Comparison of ENCODE assay signal across 18 cellular contexts in the genomic region with DNA sequence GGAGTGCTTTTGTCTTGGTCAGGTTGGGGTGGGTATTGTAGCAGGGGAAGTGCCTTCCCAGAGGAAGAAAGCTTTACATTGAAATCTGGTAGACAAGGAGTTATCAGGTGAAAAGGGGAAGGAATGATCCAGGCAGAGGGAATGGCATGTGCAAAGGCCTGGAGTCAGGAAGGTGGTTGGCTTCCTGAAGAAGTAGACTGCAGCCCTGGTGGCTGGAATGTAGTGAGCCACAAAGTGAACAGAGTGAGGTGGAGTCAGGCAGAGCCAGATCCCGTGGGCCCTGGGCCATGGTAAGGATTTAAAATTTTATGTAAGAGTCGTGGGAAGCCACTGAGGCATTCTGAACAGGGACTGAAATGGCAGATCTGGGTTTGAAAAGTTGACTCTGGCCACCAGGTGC. TPM values are rescaled to one million over a fixed set of nuclear protein-coding genes. Genes with fewer than 3 reads are reported as not detected.
DNase-seq lines count a peak whose midpoint lies in the region; ATAC-seq, FAIRE-seq and TF ChIP-seq lines count a peak whose summit lies in the region.
"Had no signal": no experiment of that assay in that cellular context is flagged by ENCODE, and none has a peak within 500 bp of the region (broad histone marks: within the 10 kb centered on the region; RNA-seq: fewer than 3 reads in every experiment).

No MANE protein-coding gene starts in this region.

- ATAC-seq in HCT116: peak; percentile 90
- no peak for ATAC-seq in K562
- no peak for ATAC-seq in HG02885 (IDR thresholded peaks at IDR 0.05; ENCODE audit: poor library complexity, unreplicated experiment)
- ATAC-seq: heart right ventricle, pancreas, upper lobe of right lung had no signal

- 5% methylated on average over 2 of the region's 2 CpGs for WGBS in K562 (ENCODE audit: insufficient coverage, low coverage, missing lambda C conversion rate)
- 73% methylated on average over 2 of the region's 2 CpGs for WGBS in hepatocyte (ENCODE audit: low lambda C conversion rate, missing lambda C conversion rate)
- 56 to 83% methylated on average over 2 of the region's 2 CpGs for WGBS in transverse colon (ENCODE audit: low coverage in 1 of 2), 2 donors

- TF ChIP-seq EP300 in K562 (IDR thresholded peaks at IDR 0.05; ENCODE audit: low read length) (no peak), transverse colon (IDR thresholded peaks at IDR 0.05; ENCODE audit: low read depth) (no peak)

- no peaks in the 10 kb centered on the region for H3K9me3 ChIP-seq in HCT116 (ENCODE audit: control insufficient read depth in 1 of 2, insufficient read depth in 1 of 2, low read depth in 1 of 2, low read length in 2 of 2)
- no peaks in the 10 kb centered on the region for H3K9me3 ChIP-seq in K562 (replicated peaks; ENCODE audit: control insufficient read depth, insufficient read depth, low read depth, low read length)
- no peaks in the 10 kb centered on the region for H3K9me3 ChIP-seq in hepatocyte (ENCODE audit: low read depth)
- H3K9me3 ChIP-seq in transverse colon: no peaks in the 10 kb centered on the region
- H3K9me3 ChIP-seq: heart right ventricle, pancreas, upper lobe of right lung had no signal

- in situ Hi-C loops in K562 (cut with MboI) (no loop called here), transverse colon (cut with MboI; ENCODE audit: low pct_ligation_motif_present in 1 of 4, low pct_unique_long_range_greater_than_20kb in 1 of 4, low sequenced_read_pairs in 3 of 4) (no loop called here)

- BruUV-seq in HCT116 (replicated peaks; lab: Mats Ljungman, UMichigan) (no TSS peak), K562 (replicated peaks; lab: Mats Ljungman, UMichigan) (no TSS peak)

- no peak overlapping the region for H2AFZ ChIP-seq in HCT116 (ENCODE audit: low read depth, low read length, poor library complexity, severe bottlenecking)
- H2AFZ ChIP-seq in K562 (ENCODE audit: low read depth, low read length): no peak overlapping the region
- no peak overlapping the region for H2AFZ ChIP-seq in hepatocyte

- FAIRE-seq in K562 (lab: Jason Lieb, UNC): no peak
- FAIRE-seq: endometrium, pancreas had no signal

- POLR2A ChIA-PET in HCT116 (lab: Charles Lee): no interaction called here
- POLR2A ChIA-PET in K562 (lab: Yijun Ruan, JAX): interaction anchor here (0.7 kb wide), 1 partner anchor 31 kb away, joined by 3 read pairs; no protein-coding TSS in a partner anchor

- H4K20me1 ChIP-seq in HCT116 (ENCODE audit: insufficient read depth) (no peaks in the 10 kb centered on the region), K562 (replicated peaks; ENCODE audit: control insufficient read depth, insufficient read depth, low read length) (peaks cover 4% of the 10 kb centered on the region; the same call in 1 of the 2 replicates), hepatocyte (ENCODE audit: insufficient read depth, poor library complexity, severe bottlenecking) (no peaks in the 10 kb centered on the region)

- TF ChIP-seq CTCF in 22Rv1 (IDR thresholded peaks at IDR 0.05): 0 out of 2 replicates have a peak, but pooled peaks have one; percentile 13
- TF ChIP-seq CTCF in HCT116 (IDR thresholded peaks at IDR 0.05 in 2 of 3, conservative IDR thresholded peaks at IDR 0.05 in 1 of 3; ENCODE audit: borderline replicate concordance in 1 of 3, insufficient read depth in 1 of 3, low read depth in 2 of 3, low read length in 2 of 3): peak in 2 of 3 experiments; percentile 44 to 55; a peak in 4 of 6 replicates
- TF ChIP-seq CTCF in K562 (IDR thresholded peaks at IDR 0.05 in 2 of 3, conservative IDR thresholded peaks at IDR 0.05 in 1 of 3; ENCODE audit: insufficient read depth in 2 of 3, low read depth in 1 of 3, low read length in 3 of 3): no peak
- TF ChIP-seq CTCF in hepatocyte (IDR thresholded peaks at IDR 0.05; ENCODE audit: poor library complexity): peak; percentile 5
- no peak for TF ChIP-seq CTCF in transverse colon (IDR thresholded peaks at IDR 0.05)

- no peak overlapping the region for H3K4me2 ChIP-seq in HCT116 (ENCODE audit: low read length)
- H3K4me2 ChIP-seq in K562 (ENCODE audit: insufficient read depth, low read length): no peak overlapping the region
- no peak overlapping the region for H3K4me2 ChIP-seq in hepatocyte

- H3K27ac ChIP-seq in 22Rv1 (no peak overlapping the region), HCT116 (ENCODE audit: low read depth, low read length) (no peak overlapping the region), K562 (ENCODE audit: extremely low read depth, low read depth, low read length) (no peak overlapping the region), hepatocyte (no peak overlapping the region), transverse colon (no peak overlapping the region)
- H3K27ac ChIP-seq: heart right ventricle, pancreas, upper lobe of right lung had no signal

- no peak for DNase-seq in HCT116 (ENCODE audit: low read depth, low spot score)
- no peak for DNase-seq in K562 (ENCODE audit: extremely low read depth in 1 of 4, low spot score in 3 of 4)
- DNase-seq in hepatocyte (ENCODE audit: low spot score): no peak
- DNase-seq in activated naive CD4-positive, alpha-beta T cell (lab: John Stamatoyannopoulos, UW): no peak
- no peak for DNase-seq in transverse colon
- no peak for DNase-seq in OCI-M1 (lab: John Stamatoyannopoulos, UW)
- DNase-seq: activated CD4-positive, alpha-beta T cell treated with anti-CD3 and anti-CD28 coated beads, Interleukin-2, amount 10 ng/mL, durations not matched to agents 7 days and 5 days; activated T-cell treated with anti-CD3 and anti-CD28 coated beads, Interleukin-2, amount 50 U/mL, for 1 hour; heart right ventricle; Kasumi-1; NCI-H1436; NCI-H345; pancreas; stimulated activated naive CD4-positive, alpha-beta T cell; upper lobe of right lung had no signal

- H3K27me3 ChIP-seq in HCT116 (ENCODE audit: insufficient read depth, low read length) (no peaks in the 10 kb centered on the region), K562 (ENCODE audit: control insufficient read depth in 2 of 2, insufficient read depth in 2 of 2, low read length in 2 of 2) (peaks cover 0 to 6% of the 10 kb centered on the region in 2 experiments; a peak in 1 of 5 replicates), hepatocyte (no peaks in the 10 kb centered on the region), transverse colon (no peaks in the 10 kb centered on the region)
- H3K27me3 ChIP-seq: heart right ventricle, pancreas, upper lobe of right lung had no signal

- no peaks in the 10 kb centered on the region for H3K9me2 ChIP-seq in HCT116 (ENCODE audit: insufficient read depth)
- H3K9me2 ChIP-seq in hepatocyte (replicated peaks; ENCODE audit: insufficient read depth): no peaks in the 10 kb centered on the region

- CTCF ChIA-PET in HCT116 (lab: Charles Lee): no interaction called here
- CTCF ChIA-PET in K562 (lab: Yijun Ruan, JAX; ENCODE audit: low intra/inter-chr PET ratio): no interaction called here

- RAD21 ChIA-PET in HCT116 (lab: Charles Lee; ENCODE audit: low non-redundant PET in 1 of 2, low total read pairs in 2 of 2, uncharacterized antibody in 2 of 2, unreplicated experiment in 2 of 2): no interaction called here

- no peaks in the 10 kb centered on the region for H3K79me2 ChIP-seq in HCT116 (ENCODE audit: insufficient read depth, low read length)
- no peaks in the 10 kb centered on the region for H3K79me2 ChIP-seq in K562 (ENCODE audit: control insufficient read depth, insufficient read depth, low read length)
- H3K79me2 ChIP-seq in hepatocyte: no peaks in the 10 kb centered on the region

- H3K4me1 ChIP-seq in HCT116 (ENCODE audit: control insufficient read depth in 1 of 2, insufficient read depth in 2 of 2, low read length in 2 of 2) (no peaks in the 10 kb centered on the region), K562 (replicated peaks in 1 of 2; ENCODE audit: control insufficient read depth in 2 of 2, insufficient read depth in 2 of 2, low read length in 2 of 2) (peaks cover 0 to 11% of the 10 kb centered on the region in 2 experiments; a peak in 3 of 5 replicates), hepatocyte (ENCODE audit: insufficient read depth) (no peaks in the 10 kb centered on the region), transverse colon (no peaks in the 10 kb centered on the region)
- H3K4me1 ChIP-seq: heart right ventricle, pancreas, upper lobe of right lung had no signal

- H3K9ac ChIP-seq in HCT116 (ENCODE audit: low read length) (no peak overlapping the region), K562 (ENCODE audit: insufficient read depth in 1 of 2, low read depth in 2 of 2, low read length in 2 of 2) (no peak overlapping the region)

- H3K36me3 ChIP-seq in HCT116 (ENCODE audit: control insufficient read depth in 1 of 2, insufficient read depth in 2 of 2, low read length in 2 of 2) (no peaks in the 10 kb centered on the region), K562 (ENCODE audit: control insufficient read depth, insufficient read depth, low read length) (no peaks in the 10 kb centered on the region), hepatocyte (replicated peaks; ENCODE audit: insufficient read depth, low read depth) (no peaks in the 10 kb centered on the region), transverse colon (no peaks in the 10 kb centered on the region)
- H3K36me3 ChIP-seq: heart right ventricle, pancreas, upper lobe of right lung had no signal

- intact Hi-C loops in HCT116 (cut with micrococcal nuclease): no loop called here
- intact Hi-C loops in K562 (cut with micrococcal nuclease): no loop called here
- intact Hi-C loops in transverse colon (cut with DNase I; ENCODE audit: low total_unique reads): no loop called here

- TF ChIP-seq RAD21 in HCT116 (IDR thresholded peaks at IDR 0.05; ENCODE audit: low read depth): peak; percentile 20; the same call in 1 of the 2 replicates
- no peak for TF ChIP-seq RAD21 in K562 (CRISPR knock-in tag; conservative IDR thresholded peaks at IDR 0.05 in 1 of 2, IDR thresholded peaks at IDR 0.05 in 1 of 2)

- no peak overlapping the region for H3K4me3 ChIP-seq in HCT116 (replicated peaks in 1 of 2; ENCODE audit: low read depth in 1 of 2, low read length in 2 of 2)
- no peak overlapping the region for H3K4me3 ChIP-seq in K562
- no peak overlapping the region for H3K4me3 ChIP-seq in hepatocyte
- no peak overlapping the region for H3K4me3 ChIP-seq in transverse colon
- H3K4me3 ChIP-seq: heart right ventricle, pancreas, upper lobe of right lung had no signal

- no peak for TF ChIP-seq POLR2A in HCT116 (IDR thresholded peaks at IDR 0.05; ENCODE audit: borderline replicate concordance, extremely low read depth, insufficient read depth, insufficient read length)
- no peak for TF ChIP-seq POLR2A in K562 (conservative IDR thresholded peaks at IDR 0.05)
- no peak for TF ChIP-seq POLR2A in transverse colon (IDR thresholded peaks at IDR 0.05)

- H3K9me1 ChIP-seq in K562 (ENCODE audit: control insufficient read depth, insufficient read depth, low read length): no peaks in the 10 kb centered on the region

RNA-seq across cellular contexts. Expression of gene RAB11A, which starts 58.3 kb away (rescaled TPM):
- total RNA-seq in HCT116 (2021; ENCODE audit: unreplicated experiment): 234 TPM
- 249 and 263 TPM in 2 replicates for polyA plus RNA-seq in HCT116 (2012)
- 56.2 and 68.3 TPM in 2 replicates for total RNA-seq in K562 (2011; cell fraction: chromatin; rRNA removed; ENCODE audit: low replicate concordance)
- total RNA-seq in K562 (2011; cell fraction: nucleolus; rRNA removed): 12.9 and 14.2 TPM in 2 replicates
- total RNA-seq in K562 (2011; cell fraction: nucleoplasm; rRNA removed): 27.7 and 42.6 TPM in 2 replicates
- 122 and 129 TPM in 2 replicates for total RNA-seq in K562 (2014; rRNA removed)
- total RNA-seq in K562 (2014; rRNA removed; fragmentation: Illumina TruSeq; extraction: Trizol): 265 and 291 TPM in 2 replicates
- total RNA-seq in K562 (2015; rRNA removed; fragmentation: Illumina TruSeq; extraction: Trizol): 188 and 194 TPM in 2 replicates
- 224 and 232 TPM in 2 replicates for total RNA-seq in K562 (2021)
- polyA plus RNA-seq in K562 (2011; rRNA removed): 336 and 369 TPM in 2 replicates
- 144 and 235 TPM in 2 replicates for polyA plus RNA-seq in K562 (2011; cell fraction: cytosol; rRNA removed)
- polyA plus RNA-seq in K562 (2011; cell fraction: nucleus; rRNA removed): 66.7 and 120 TPM in 2 replicates
- 291 and 297 TPM in 2 replicates for polyA plus RNA-seq in K562 (2012)
- 317 and 338 TPM in 2 replicates for polyA plus RNA-seq in K562 (2014; fragmentation: Illumina TruSeq; extraction: Trizol)
- polyA plus RNA-seq in K562 (2014; fragmentation: Nextera tagmentation; extraction: Ambion mirVana): 100 to 1,000 TPM; 236 to 271 TPM
- 245 and 321 TPM in 2 replicates for polyA plus RNA-seq in K562 (2014; rRNA removed)
- polyA minus RNA-seq in K562 (2011; rRNA and poly(A)+ RNA removed): 431 and 466 TPM in 2 replicates
- 78.3 and 103 TPM in 2 replicates for polyA minus RNA-seq in K562 (2011; cell fraction: cytosol; rRNA and poly(A)+ RNA removed)
- 12.8 and 19.5 TPM in 2 replicates for polyA minus RNA-seq in K562 (2011; cell fraction: nucleus; rRNA and poly(A)+ RNA removed)
- total RNA-seq in hepatocyte: 306 and 309 TPM in 2 replicates
- 247 and 248 TPM in 2 replicates for polyA plus RNA-seq in hepatocyte
- 100 to 1,000 TPM in 2 of 4 donors, 10 to 100 TPM in 2; 25.5 to 322 (median 134) TPM for total RNA-seq in transverse colon

Comparison
In these comparisons a context has a peak if more than half of its experiments do, and no peak if none do; other contexts are left out.
1. CTCF ChIP-seq: peak in 22Rv1 (single experiment), HCT116 (2 of 3) and hepatocyte (single experiment); none in K562 (0 of 3) and transverse colon (0 of 5).